In genomic region chr20:9348746-9349145, GRCh38 we compare ENCODE assay signal across 18 cellular contexts.
DNase-seq lines count a peak whose midpoint lies in the region; ATAC-seq and TF ChIP-seq lines count a peak whose summit lies in the region.
"Had no signal": no experiment of that assay in that cellular context is flagged by ENCODE, and none has a peak within 500 bp of the region (broad histone marks: within the 10 kb centered on the region; RNA-seq: fewer than 3 reads in every experiment).

No MANE protein-coding gene starts in this region.

- H3K27ac ChIP-seq in GM23338 (ENCODE audit: low read depth) = no peak overlapping the region
- no peak overlapping the region for H3K27ac ChIP-seq in SK-N-SH (ENCODE audit: low read depth in 2 of 2, low read length in 1 of 2)
- peak overlapping the region; percentile 65 for H3K27ac ChIP-seq in mesodermal cell (ENCODE audit: low read depth, low read length, severe bottlenecking)
- no peak overlapping the region for H3K27ac ChIP-seq in lower lobe of right lung
- H3K27ac ChIP-seq: SJSA1 had no signal

- H3K4me2 ChIP-seq in GM23338 (no peak overlapping the region), SK-N-SH (no peak overlapping the region)

- no peaks in the 10 kb centered on the region for H3K27me3 Mint-ChIP-seq in GM23338 (ENCODE audit: insufficient read depth, low read depth, poor library complexity)

- no peaks in the 10 kb centered on the region for H3K4me1 ChIP-seq in GM23338 (ENCODE audit: insufficient read depth)
- H3K4me1 ChIP-seq in SK-N-SH (ENCODE audit: control insufficient read depth in 1 of 2, insufficient read depth in 2 of 2, low read depth in 1 of 2, low read length in 1 of 2) = peaks cover 11 to 17% of the 10 kb centered on the region in 2 experiments; a peak in 3 of 4 replicates
- H3K4me1 ChIP-seq in mesodermal cell (ENCODE audit: control insufficient read depth, insufficient read depth, low read length, poor library complexity, severe bottlenecking) = peaks cover 17% of the 10 kb centered on the region
- H3K4me1 ChIP-seq in lower lobe of right lung = peaks cover 34% of the 10 kb centered on the region

- H3K27ac Mint-ChIP-seq in GM23338 = peak overlapping the region; percentile 84

- H3K4me3 ChIP-seq in GM23338 (no peak overlapping the region), SK-N-SH (ENCODE audit: low read depth in 2 of 2, low read length in 1 of 2) (no peak overlapping the region), mesodermal cell (ENCODE audit: extremely low read depth, insufficient read depth, low read length, poor library complexity, severe bottlenecking) (no peak overlapping the region), lower lobe of right lung (no peak overlapping the region)
- H3K4me3 ChIP-seq: K562, SJSA1 had no signal

- POLR2A ChIA-PET in SK-N-SH (lab: Yijun Ruan, JAX) = no interaction called here

- TF ChIP-seq CTCF in GM23338 (conservative IDR thresholded peaks at IDR 0.05; ENCODE audit: low read depth in 2 of 2) (no peak), SK-N-SH (IDR thresholded peaks at IDR 0.05) (no peak), lower lobe of right lung (IDR thresholded peaks at IDR 0.05) (no peak)

- no peaks in the 10 kb centered on the region for H3K79me2 ChIP-seq in GM23338 (replicated peaks; ENCODE audit: insufficient read depth)
- H3K79me2 ChIP-seq in SK-N-SH (ENCODE audit: insufficient read depth) = no peaks in the 10 kb centered on the region

- peak; percentile 10 for DNase-seq in GM23338 (ENCODE audit: low spot score)
- DNase-seq in SK-N-SH = no peak
- peak; percentile 39 for DNase-seq in dermis blood vessel endothelial cell
- no peak for DNase-seq in NCI-H146 (lab: John Stamatoyannopoulos, UW)
- no peak for DNase-seq in NCI-H345 treated with DMSO at 0.1 percent for 48 hours (lab: John Stamatoyannopoulos, UW; ENCODE audit: unreplicated experiment)
- DNase-seq in lower lobe of right lung = no peak
- DNase-seq in RPMI8226 = no peak
- DNase-seq: GF-D8, NCI-H1105, NCI-H187, NCI-H2107, NCI-H2227 treated with DMSO at 0.1 percent for 48 hours, NCI-H524 treated with DMSO at 0.1 percent for 48 hours had no signal

- H3K36me3 ChIP-seq in GM23338 (ENCODE audit: insufficient read depth) = no peaks in the 10 kb centered on the region
- no peaks in the 10 kb centered on the region for H3K36me3 ChIP-seq in SK-N-SH (replicated peaks in 1 of 2; ENCODE audit: control insufficient read depth in 1 of 2, insufficient read depth in 2 of 2, low read length in 1 of 2)
- no peaks in the 10 kb centered on the region for H3K36me3 ChIP-seq in mesodermal cell (ENCODE audit: control insufficient read depth, insufficient read depth, low read length)
- no peaks in the 10 kb centered on the region for H3K36me3 ChIP-seq in lower lobe of right lung
- H3K36me3 ChIP-seq: SJSA1 had no signal

- no peaks in the 10 kb centered on the region for H3K9me3 ChIP-seq in SK-N-SH
- H3K9me3 ChIP-seq in mesodermal cell (ENCODE audit: control insufficient read depth, low read length) = no peaks in the 10 kb centered on the region
- H3K9me3 ChIP-seq in lower lobe of right lung = no peaks in the 10 kb centered on the region
- H3K9me3 ChIP-seq: SJSA1 had no signal

- H3K9me2 ChIP-seq in GM23338 (ENCODE audit: insufficient read depth) = no peaks in the 10 kb centered on the region
- H3K9me2 ChIP-seq in SK-N-SH = no peaks in the 10 kb centered on the region

- TF ChIP-seq EP300 in SK-N-SH (IDR thresholded peaks at IDR 0.05; ENCODE audit: borderline replicate concordance in 1 of 2, low read depth in 1 of 2, low read length in 1 of 2) = no peak

- no peaks in the 10 kb centered on the region for H3K36me3 Mint-ChIP-seq in GM23338 (ENCODE audit: low read depth)
- H3K36me3 Mint-ChIP-seq: CD14-positive monocyte had no signal

- H2AFZ ChIP-seq in GM23338 (no peak overlapping the region), SK-N-SH (ENCODE audit: low read depth) (no peak overlapping the region)

- H3K4me1 Mint-ChIP-seq in GM23338 = peaks cover 14% of the 10 kb centered on the region; the same call in 2 of the 3 replicates

- no peaks in the 10 kb centered on the region for H3K27me3 ChIP-seq in GM23338 (ENCODE audit: insufficient read depth)
- no peaks in the 10 kb centered on the region for H3K27me3 ChIP-seq in SK-N-SH (ENCODE audit: insufficient read depth)
- H3K27me3 ChIP-seq in lower lobe of right lung (ENCODE audit: low read depth) = no peaks in the 10 kb centered on the region
- H3K27me3 ChIP-seq: SJSA1 had no signal

- no peak overlapping the region for H3K9ac ChIP-seq in SK-N-SH

- intact Hi-C loops in lower lobe of right lung (cut with DNase I) = no loop called here

- H3F3A ChIP-seq in GM23338 (replicated peaks; ENCODE audit: low read depth) (no peaks in the 10 kb centered on the region), SK-N-SH (replicated peaks; ENCODE audit: insufficient read depth) (peaks cover 8% of the 10 kb centered on the region)

- ATAC-seq in GM23338 (no peak), lower lobe of right lung (no peak)
- ATAC-seq: HCT116, K562 had no signal

- no peak overlapping the region for H3K4me3 Mint-ChIP-seq in GM23338
- H3K4me3 Mint-ChIP-seq: CD14-positive monocyte had no signal

- CTCF ChIA-PET in SK-N-SH (lab: Yijun Ruan, JAX) = interaction anchor here (1.2 to 3.1 kb wide), 7 partner anchors 9 to 558 kb away, joined by 3 to 18 read pairs (median 6); no protein-coding TSS in a partner anchor

- 86% methylated on average over 2 of the region's 2 CpGs for WGBS in SK-N-SH (ENCODE audit: low lambda C conversion rate)
- 77 to 78% methylated on average over 1 to 2 of the region's 2 CpGs for WGBS in mesodermal cell (ENCODE audit: insufficient coverage in 2 of 2), 2 experiments

- TF ChIP-seq RAD21 in SK-N-SH (IDR thresholded peaks at IDR 0.05; ENCODE audit: low read length) = no peak

- H4K20me1 ChIP-seq in GM23338 (replicated peaks; ENCODE audit: insufficient read depth) = no peaks in the 10 kb centered on the region
- no peaks in the 10 kb centered on the region for H4K20me1 ChIP-seq in SK-N-SH (ENCODE audit: insufficient read depth)

- H3K9me3 Mint-ChIP-seq in GM23338 = no peaks in the 10 kb centered on the region
- H3K9me3 Mint-ChIP-seq: CD14-positive monocyte had no signal

TF ChIP-seq in GM23338, 12 proteins besides CTCF, POLR2A, EP300 and RAD21 (continues in another document):
- TF ChIP-seq ZNF114 (CRISPR knock-in tag; IDR thresholded peaks at IDR 0.05) = no peak
- TF ChIP-seq JUNB (IDR thresholded peaks at IDR 0.05; ENCODE audit: unreplicated experiment) = no peak
- TF ChIP-seq NANOG (IDR thresholded peaks at IDR 0.05; ENCODE audit: borderline replicate concordance) = no peak
- no peak for TF ChIP-seq POLR2AphosphoS5 (IDR thresholded peaks at IDR 0.05; ENCODE audit: low read depth)
- TF ChIP-seq EZH2phosphoT487 (IDR thresholded peaks at IDR 0.05; ENCODE audit: unreplicated experiment) = no peak
- no peak for TF ChIP-seq CREB1 (CRISPR knock-in tag; IDR thresholded peaks at IDR 0.05; ENCODE audit: low read depth)

TF ChIP-seq in SK-N-SH, 30 proteins besides CTCF, POLR2A, EP300 and RAD21:
- TF ChIP-seq POLR2AphosphoS5 (IDR thresholded peaks at IDR 0.05; ENCODE audit: low read depth, low read length) (no peak), PBX3 (IDR thresholded peaks at IDR 0.05) (peak; percentile 6; the same call in 1 of the 2 replicates)
TF ChIP-seq in SK-N-SH: peak in this region for 1.

Comparison
In these comparisons a context has a peak if more than half of its experiments do, and no peak if none do; other contexts are left out.
1. DNase-seq: peak in GM23338 (single experiment) and dermis blood vessel endothelial cell (single experiment); none in SK-N-SH (single experiment), NCI-H146 (single experiment), NCI-H345 treated with DMSO at 0.1 percent for 48 hours (single experiment), lower lobe of right lung (single experiment) and RPMI8226 (single experiment).